ENCODE assay signal across 11 cellular contexts in the genomic region with DNA sequence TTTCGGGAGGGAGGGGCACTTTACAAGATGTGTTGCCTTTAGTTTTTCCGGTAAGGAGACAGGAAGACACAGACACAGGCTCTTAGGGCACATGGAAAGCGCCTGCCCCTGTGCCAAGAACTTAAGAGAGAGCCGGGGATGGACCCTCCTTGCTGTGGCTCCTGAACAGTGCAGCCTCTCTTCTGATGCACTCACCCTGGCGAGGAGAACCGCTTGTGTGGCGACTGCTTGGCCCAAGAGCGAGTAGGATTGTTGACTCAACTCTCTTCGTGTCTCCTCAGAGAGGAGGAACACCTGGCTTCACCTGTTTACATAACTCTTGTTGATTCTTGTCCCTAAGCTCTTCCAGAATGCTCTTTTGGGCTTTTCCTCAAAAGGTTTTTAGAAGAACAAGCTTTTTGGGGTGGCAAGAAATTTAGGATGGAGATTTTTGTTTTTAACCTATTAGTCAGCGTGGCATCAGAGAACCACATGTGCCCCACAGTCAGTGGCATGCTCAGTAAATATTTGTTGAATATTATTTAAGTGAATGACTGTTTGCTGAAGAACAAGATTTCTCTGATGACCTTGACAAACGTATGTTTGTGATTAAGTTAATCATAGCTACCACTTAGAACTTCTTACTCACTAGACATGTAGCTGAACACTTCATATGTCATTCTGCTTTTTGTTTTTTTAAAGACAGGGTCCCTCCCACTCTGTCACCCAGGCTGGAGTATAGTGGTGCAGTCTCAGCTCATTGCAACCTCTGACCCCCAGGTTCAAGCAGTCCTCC.
DNase-seq lines count a peak whose midpoint lies in the region; ATAC-seq, FAIRE-seq and TF ChIP-seq lines count a peak whose summit lies in the region.
"Had no signal": no experiment of that assay in that cellular context is flagged by ENCODE, and none has a peak within 500 bp of the region (broad histone marks: within the 10 kb centered on the region; RNA-seq: fewer than 3 reads in every experiment).

No MANE protein-coding gene starts in this region.

- POLR2A ChIA-PET in naive thymus-derived CD4-positive, alpha-beta T cell (lab: Charles Lee): no interaction called here

- H3K4me1 Mint-ChIP-seq in naive thymus-derived CD4-positive, alpha-beta T cell: no peaks in the 10 kb centered on the region

- H3K36me3 Mint-ChIP-seq in naive thymus-derived CD4-positive, alpha-beta T cell: peaks cover 0 to 7% (median 0%) of the 10 kb centered on the region in 5 donors
- H3K36me3 Mint-ChIP-seq: CD8-positive, alpha-beta T cell had no signal

- intact Hi-C loops in pancreas (cut with DNase I): no loop called here
- intact Hi-C loops in naive thymus-derived CD4-positive, alpha-beta T cell (cut with micrococcal nuclease): no loop called here

- FAIRE-seq in pancreas (lab: Jason Lieb, UNC): no peak

- no peaks in the 10 kb centered on the region for H3K9me3 Mint-ChIP-seq in naive thymus-derived CD4-positive, alpha-beta T cell
- H3K9me3 Mint-ChIP-seq: CD8-positive, alpha-beta T cell had no signal

- H3K9me3 ChIP-seq in pancreas: no peaks in the 10 kb centered on the region
- no peaks in the 10 kb centered on the region for H3K9me3 ChIP-seq in naive thymus-derived CD4-positive, alpha-beta T cell (ENCODE audit: control insufficient read depth in 2 of 3, low read length in 3 of 3)

- H3K27ac Mint-ChIP-seq in naive thymus-derived CD4-positive, alpha-beta T cell: no peak overlapping the region
- H3K27ac Mint-ChIP-seq: CD8-positive, alpha-beta T cell had no signal

- CTCF ChIA-PET in naive thymus-derived CD4-positive, alpha-beta T cell (lab: Charles Lee): no interaction called here

- H3K27me3 ChIP-seq in pancreas: no peaks in the 10 kb centered on the region
- no peaks in the 10 kb centered on the region for H3K27me3 ChIP-seq in naive thymus-derived CD4-positive, alpha-beta T cell (ENCODE audit: control insufficient read depth in 2 of 2, insufficient read depth in 2 of 2, low read length in 2 of 2)

- H3K27ac ChIP-seq in cingulate gyrus (ENCODE audit: low read depth, low read length): peak overlapping the region; percentile 56
- peak overlapping the region in 1 of 4 donors; percentile 1 for H3K27ac ChIP-seq in pancreas
- H3K27ac ChIP-seq in naive thymus-derived CD4-positive, alpha-beta T cell (ENCODE audit: low read depth, low read length): no peak overlapping the region

- no peak overlapping the region for H3K4me3 ChIP-seq in pancreas
- H3K4me3 ChIP-seq in naive thymus-derived CD4-positive, alpha-beta T cell (ENCODE audit: low read length): no peak overlapping the region

- no peak for TF ChIP-seq CTCF in pancreas (IDR thresholded peaks at IDR 0.05)

- peaks cover 0 to 6% (median 4%) of the 10 kb centered on the region in 5 donors for H3K27me3 Mint-ChIP-seq in naive thymus-derived CD4-positive, alpha-beta T cell

- WGBS in pancreas, 2 donors: 51 to 52% methylated on average over 11 of the region's 11 CpGs

- peaks cover 0 to 16% (median 9%) of the 10 kb centered on the region in 3 donors for H3K4me1 ChIP-seq in pancreas
- no peaks in the 10 kb centered on the region for H3K4me1 ChIP-seq in naive thymus-derived CD4-positive, alpha-beta T cell (ENCODE audit: control insufficient read depth in 2 of 2, insufficient read depth in 2 of 2, low read length in 2 of 2)

- peak; percentile 67 to 79 (median 70) for ATAC-seq in pancreas
- no peak for ATAC-seq in naive thymus-derived CD4-positive, alpha-beta T cell
- no peak for ATAC-seq in GM19397 (IDR thresholded peaks at IDR 0.05; ENCODE audit: unreplicated experiment)
- ATAC-seq: CD8-positive, alpha-beta T cell had no signal

- no peak overlapping the region for H3K4me3 Mint-ChIP-seq in naive thymus-derived CD4-positive, alpha-beta T cell
- H3K4me3 Mint-ChIP-seq: CD8-positive, alpha-beta T cell had no signal

- peak; percentile 91 for DNase-seq in DMS79 (lab: John Stamatoyannopoulos, UW)
- peak; percentile 5 for DNase-seq in NCI-H345 treated with DMSO at 0.1 percent for 48 hours (lab: John Stamatoyannopoulos, UW; ENCODE audit: unreplicated experiment)
- peak in 1 of 6 donors; percentile 30 for DNase-seq in pancreas
- no peak for DNase-seq in GF-D8 (lab: John Stamatoyannopoulos, UW)
- DNase-seq in OCI-M2 (lab: John Stamatoyannopoulos, UW; ENCODE audit: unreplicated experiment): no peak
- DNase-seq in naive thymus-derived CD4-positive, alpha-beta T cell: no peak
- DNase-seq: activated CD4-positive, alpha-beta T cell treated with anti-CD3 and anti-CD28 coated beads for 1 hour; CD8-positive, alpha-beta T cell; MV-4-11 had no signal

- H3K36me3 ChIP-seq in pancreas: no peaks in the 10 kb centered on the region
- no peaks in the 10 kb centered on the region for H3K36me3 ChIP-seq in naive thymus-derived CD4-positive, alpha-beta T cell (ENCODE audit: control insufficient read depth in 2 of 3, insufficient read depth in 3 of 3, low read length in 3 of 3)

Comparison
In these comparisons a context has a peak if more than half of its experiments do, and no peak if none do; other contexts are left out.
1. DNase-seq: peak in DMS79 (single experiment) and NCI-H345 treated with DMSO at 0.1 percent for 48 hours (single experiment); none in GF-D8 (single experiment), OCI-M2 (single experiment) and naive thymus-derived CD4-positive, alpha-beta T cell (0 of 9).
2. ATAC-seq: peak in pancreas (4 of 4); none in naive thymus-derived CD4-positive, alpha-beta T cell (single experiment) and GM19397 (single experiment).